In the genomic region with DNA sequence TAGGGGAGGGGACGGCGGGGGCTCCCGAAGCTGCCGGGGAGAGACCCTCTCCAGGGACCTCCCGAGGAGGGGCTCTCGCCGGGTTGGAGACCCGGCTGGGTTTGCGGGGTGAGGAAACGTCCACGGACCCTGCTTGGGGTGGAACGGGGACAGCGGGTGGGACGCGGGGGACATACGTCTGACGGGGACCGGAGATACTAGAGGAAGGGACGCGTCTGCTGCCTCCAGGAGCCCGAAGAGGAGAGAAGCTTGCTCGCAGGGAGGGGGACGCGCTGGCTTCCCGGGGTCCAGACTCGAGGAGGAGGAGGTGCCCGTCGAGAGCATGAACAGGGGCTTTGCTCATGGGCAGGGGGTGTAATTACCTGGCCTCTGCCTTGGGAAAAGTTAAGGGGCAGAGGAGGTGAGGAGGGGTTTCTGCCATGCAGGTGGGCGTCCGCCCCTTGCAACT, we compare ENCODE assay signal across 8 cellular contexts. TPM values are rescaled to one million over a fixed set of nuclear protein-coding genes. Genes with fewer than 3 reads are reported as not detected.
DNase-seq lines count a peak whose midpoint lies in the region; ATAC-seq and TF ChIP-seq lines count a peak whose summit lies in the region.

No MANE protein-coding gene starts in this region.

- intact Hi-C loops in activated naive CD4-positive, alpha-beta T cell treated with anti-CD3 and anti-CD28 coated beads for 36 hours (cut with micrococcal nuclease), result loop anchor here (5.0 kb wide), 2 partner anchors 90 to 250 kb away; a partner anchor contains a TSS

- H3K27me3 Mint-ChIP-seq in activated naive CD4-positive, alpha-beta T cell treated with anti-CD3 and anti-CD28 coated beads for 36 hours (ENCODE audit: low read depth), result no peaks in the 10 kb centered on the region
- peaks cover 17% of the 10 kb centered on the region for H3K27me3 Mint-ChIP-seq in activated naive CD8-positive, alpha-beta T cell treated with anti-CD3 and anti-CD28 coated beads, Interleukin-2, amount 50 U/mL, for 24 hours

- H3K79me2 ChIP-seq in Karpas-422 (ENCODE audit: low read length), result no peaks in the 10 kb centered on the region

- H4K20me1 ChIP-seq in Karpas-422 (ENCODE audit: insufficient read depth, low read depth, low read length), result no peaks in the 10 kb centered on the region

- H3K9me2 ChIP-seq in Karpas-422 (replicated peaks; ENCODE audit: insufficient read depth, low read length), result no peaks in the 10 kb centered on the region

- H3K4me3 ChIP-seq in Karpas-422 (ENCODE audit: low read length), result peak overlapping the region; percentile 68
- peak overlapping the region; percentile 78 for H3K4me3 ChIP-seq in kidney epithelial cell (ENCODE audit: low read depth, low read length)

- H3K9ac ChIP-seq in Karpas-422 (ENCODE audit: low read length), result peak overlapping the region; percentile 61

- H3K27ac ChIP-seq in Karpas-422 (ENCODE audit: low read length) (no peak overlapping the region), substantia nigra (ENCODE audit: low read depth, low read length, poor library complexity, severe bottlenecking) (peak overlapping the region; percentile 42)

- TF ChIP-seq CTCF in kidney epithelial cell (IDR thresholded peaks at IDR 0.05; ENCODE audit: insufficient read depth, low read length, poor library complexity, severe bottlenecking), result no peak

- peak overlapping the region; percentile 79 for H3K4me3 Mint-ChIP-seq in activated naive CD4-positive, alpha-beta T cell treated with anti-CD3 and anti-CD28 coated beads for 36 hours
- peak overlapping the region; percentile 76 for H3K4me3 Mint-ChIP-seq in activated naive CD8-positive, alpha-beta T cell treated with anti-CD3 and anti-CD28 coated beads, Interleukin-2, amount 50 U/mL, for 24 hours

- peaks cover 12% of the 10 kb centered on the region for H3K4me1 Mint-ChIP-seq in activated naive CD4-positive, alpha-beta T cell treated with anti-CD3 and anti-CD28 coated beads for 36 hours (ENCODE audit: low read depth)
- peaks cover 6% of the 10 kb centered on the region for H3K4me1 Mint-ChIP-seq in activated naive CD8-positive, alpha-beta T cell treated with anti-CD3 and anti-CD28 coated beads, Interleukin-2, amount 50 U/mL, for 24 hours

- peak overlapping the region; percentile 66 for H3K4me2 ChIP-seq in Karpas-422 (ENCODE audit: low read depth, low read length, poor library complexity, severe bottlenecking)

- H3K27me3 ChIP-seq in Karpas-422 (ENCODE audit: low read length) (0 out of 2 replicates have a peak, but pooled peaks cover 2% of the 10 kb centered on the region), kidney epithelial cell (ENCODE audit: control insufficient read depth, insufficient read depth, low read length) (no peaks in the 10 kb centered on the region)

- peak; percentile 22 for DNase-seq in activated naive CD4-positive, alpha-beta T cell treated with anti-CD3 and anti-CD28 coated beads for 36 hours
- no peak for DNase-seq in activated naive CD4-positive, alpha-beta T cell (lab: John Stamatoyannopoulos, UW)
- DNase-seq in Karpas-422 (no peak), kidney epithelial cell (ENCODE audit: low read depth) (no peak), substantia nigra (lab: John Stamatoyannopoulos, UW) (peak in 2 of 49 donors; percentile 5 to 36), NCI-H2029 (lab: John Stamatoyannopoulos, UW) (no peak)
- peak; percentile 18 for DNase-seq in activated naive CD8-positive, alpha-beta T cell treated with anti-CD3 and anti-CD28 coated beads, Interleukin-2, amount 50 U/mL, for 24 hours

- H2AFZ ChIP-seq in Karpas-422 (ENCODE audit: low read length), result no peak overlapping the region; the same call in 1 of the 2 replicates

- ATAC-seq in activated naive CD8-positive, alpha-beta T cell treated with anti-CD3 and anti-CD28 coated beads, Interleukin-2, amount 50 U/mL, for 24 hours, result peak; percentile 31
- no peak for ATAC-seq in GM21381 (IDR thresholded peaks at IDR 0.05; ENCODE audit: unreplicated experiment)

- CTCF ChIA-PET in activated naive CD4-positive, alpha-beta T cell treated with anti-CD3 and anti-CD28 coated beads for 36 hours (lab: Charles Lee), result interaction anchor here (0.6 to 3.6 kb wide), 8 partner anchors 10 to 255 kb away, joined by 3 to 28 read pairs (median 4); a partner anchor contains a TSS

- no peaks in the 10 kb centered on the region for H3K9me3 Mint-ChIP-seq in activated naive CD4-positive, alpha-beta T cell treated with anti-CD3 and anti-CD28 coated beads for 36 hours
- no peaks in the 10 kb centered on the region for H3K9me3 Mint-ChIP-seq in activated naive CD8-positive, alpha-beta T cell treated with anti-CD3 and anti-CD28 coated beads, Interleukin-2, amount 50 U/mL, for 24 hours

- H3K36me3 ChIP-seq in Karpas-422 (ENCODE audit: insufficient read depth, low read length) (no peaks in the 10 kb centered on the region), kidney epithelial cell (ENCODE audit: control insufficient read depth, insufficient read depth, low read length) (no peaks in the 10 kb centered on the region)

- no peaks in the 10 kb centered on the region for H3K9me3 ChIP-seq in Karpas-422 (ENCODE audit: low read length)

- peaks cover 13% of the 10 kb centered on the region for H3K4me1 ChIP-seq in Karpas-422 (ENCODE audit: low read length)

- no peak overlapping the region for H3K27ac Mint-ChIP-seq in activated naive CD4-positive, alpha-beta T cell treated with anti-CD3 and anti-CD28 coated beads for 36 hours
- H3K27ac Mint-ChIP-seq in activated naive CD8-positive, alpha-beta T cell treated with anti-CD3 and anti-CD28 coated beads, Interleukin-2, amount 50 U/mL, for 24 hours, result peak overlapping the region; percentile 67

- H3K36me3 Mint-ChIP-seq in activated naive CD4-positive, alpha-beta T cell treated with anti-CD3 and anti-CD28 coated beads for 36 hours (ENCODE audit: low read depth), result no peaks in the 10 kb centered on the region
- no peaks in the 10 kb centered on the region for H3K36me3 Mint-ChIP-seq in activated naive CD8-positive, alpha-beta T cell treated with anti-CD3 and anti-CD28 coated beads, Interleukin-2, amount 50 U/mL, for 24 hours (ENCODE audit: low read depth)

RNA-seq across cellular contexts. Expression of a gene that starts 0.6 kb away (rescaled TPM):
- 1 to 10 TPM; 2.0 to 2.2 TPM for total RNA-seq in activated naive CD4-positive, alpha-beta T cell treated with anti-CD3 and anti-CD28 coated beads for 36 hours
- total RNA-seq in Karpas-422 (2014; rRNA removed; shearing (Covaris generic); ENCODE audit: low replicate concordance), result 0.63 and 1.0 TPM in 2 replicates
- total RNA-seq in kidney epithelial cell, result 7.5 and 9.0 TPM in 2 replicates

RNA-seq across cellular contexts. Expression of a gene that starts 19.5 kb away (rescaled TPM):
- 10 to 100 TPM; 33.8 to 36.6 TPM for total RNA-seq in activated naive CD4-positive, alpha-beta T cell treated with anti-CD3 and anti-CD28 coated beads for 36 hours
- total RNA-seq in Karpas-422 (2014; rRNA removed; shearing (Covaris generic); ENCODE audit: low replicate concordance), result 16.7 and 20.5 TPM in 2 replicates
- total RNA-seq in kidney epithelial cell, result 46.1 and 52.1 TPM in 2 replicates

RNA-seq across cellular contexts. Expression of a gene that starts 57.0 kb away (rescaled TPM):
- 100 to 1,000 TPM; 119 to 127 TPM for total RNA-seq in activated naive CD4-positive, alpha-beta T cell treated with anti-CD3 and anti-CD28 coated beads for 36 hours
- total RNA-seq in Karpas-422 (2014; rRNA removed; shearing (Covaris generic); ENCODE audit: low replicate concordance), result 57.3 and 94.8 TPM in 2 replicates
- total RNA-seq in kidney epithelial cell, result 88.2 and 92.3 TPM in 2 replicates

Comparison
In these comparisons a context has a peak if more than half of its experiments do, and no peak if none do; other contexts are left out.
1. DNase-seq: peak in activated naive CD4-positive, alpha-beta T cell treated with anti-CD3 and anti-CD28 coated beads for 36 hours (single experiment) and activated naive CD8-positive, alpha-beta T cell treated with anti-CD3 and anti-CD28 coated beads, Interleukin-2, amount 50 U/mL, for 24 hours (single experiment); none in activated naive CD4-positive, alpha-beta T cell (0 of 4), Karpas-422 (single experiment), kidney epithelial cell (single experiment) and NCI-H2029 (single experiment).